In genomic region chr9:33022303-33022702, GRCh38 we compare ENCODE assay signal across 18 cellular contexts. TPM values are rescaled to one million over a fixed set of nuclear protein-coding genes. Genes with fewer than 3 reads are reported as not detected.
DNase-seq lines count a peak whose midpoint lies in the region; ATAC-seq lines count a peak whose summit lies in the region.
"Had no signal": no experiment of that assay in that cellular context is flagged by ENCODE, and none has a peak within 500 bp of the region (broad histone marks: within the 10 kb centered on the region; RNA-seq: fewer than 3 reads in every experiment).

No MANE protein-coding gene starts in this region.

- no peak overlapping the region for H2AFZ ChIP-seq in ACC112 (ENCODE audit: low read length, unreplicated experiment)

- no peak overlapping the region for H3K4ac ChIP-seq in mesendoderm (ENCODE audit: low read depth, low read length)

- H3K18ac ChIP-seq in mesendoderm (ENCODE audit: low read length) = no peak overlapping the region

- intact Hi-C loops in activated T-helper 1 cell treated with anti-CD3 and anti-CD28 coated beads, Interleukin-12 subunit alpha, Interleukin-12 subunit beta, Interleukin-2, Interleukin-4 antibody, amounts not matched to agents 30 ng/mL and 10 ng/mL and 1 ng/mL, durations not matched to agents 14 hours and 24 hours and 36 hours (cut with micrococcal nuclease) = no loop called here

- H2BK15ac ChIP-seq in mesendoderm (replicated peaks; ENCODE audit: low read depth) = no peak overlapping the region

- H2BK5ac ChIP-seq in mesendoderm (ENCODE audit: low read length) = no peak overlapping the region

- H3K4me1 ChIP-seq in ACC112 (ENCODE audit: control insufficient read depth, insufficient read depth, low read length, unreplicated experiment) = peaks cover 34% of the 10 kb centered on the region
- peaks cover 32% of the 10 kb centered on the region for H3K4me1 ChIP-seq in CD8-positive, alpha-beta memory T cell (ENCODE audit: insufficient read depth, low read length)
- no peaks in the 10 kb centered on the region for H3K4me1 ChIP-seq in mesendoderm (ENCODE audit: control insufficient read depth, low read depth, low read length)

- no peak overlapping the region for H4K5ac ChIP-seq in mesendoderm (ENCODE audit: low read length)

- H3K4me3 ChIP-seq in ACC112 (ENCODE audit: low read depth, low read length) = peak overlapping the region; percentile 82
- H3K4me3 ChIP-seq in CD8-positive, alpha-beta memory T cell (ENCODE audit: low read length) = no peak overlapping the region
- H3K4me3 ChIP-seq in mesendoderm (ENCODE audit: low read length) = no peak overlapping the region
- H3K4me3 ChIP-seq: Peyer's patch, testis had no signal

- H3K27me3 ChIP-seq in ACC112 (ENCODE audit: insufficient read depth, low read length) = no peaks in the 10 kb centered on the region
- H3K27me3 ChIP-seq in CD8-positive, alpha-beta memory T cell (ENCODE audit: insufficient read depth, low read length, poor library complexity, severe bottlenecking) = no peaks in the 10 kb centered on the region
- no peaks in the 10 kb centered on the region for H3K27me3 ChIP-seq in mesendoderm (ENCODE audit: insufficient read depth, low read length, poor library complexity)
- H3K27me3 ChIP-seq: Peyer's patch, testis had no signal

- no peak overlapping the region for H3K23ac ChIP-seq in mesendoderm (ENCODE audit: low read length)

- H3K79me2 ChIP-seq in ACC112 (ENCODE audit: control insufficient read depth, insufficient read depth, low read length, unreplicated experiment) (peaks cover 62% of the 10 kb centered on the region), mesendoderm (ENCODE audit: control insufficient read depth, insufficient read depth, low read length) (peaks cover 44% of the 10 kb centered on the region)

- no peak for ATAC-seq in GM19467 (IDR thresholded peaks at IDR 0.05; ENCODE audit: unreplicated experiment)
- ATAC-seq in activated CD4-positive, CD25-positive, alpha-beta regulatory T cell treated with anti-CD3 and anti-CD28 coated beads, Interleukin-2, amount 50 U/mL, for 24 hours = no peak
- ATAC-seq: right cardiac atrium, SK-N-SH treated with all-trans-retinoic acid at 6 μM for 48 hours had no signal

- CTCF ChIA-PET in CD8-positive, alpha-beta memory T cell (lab: Charles Lee) = interaction anchor here (1.8 kb wide), 1 partner anchor 9 kb away, joined by 5 read pairs; no protein-coding TSS in a partner anchor

- H4K8ac ChIP-seq in mesendoderm (ENCODE audit: low read depth, low read length) = no peak overlapping the region

- WGBS in mesendoderm (ENCODE audit: extremely low coverage, insufficient coverage, low lambda C conversion rate) = no CpG with 5 or more reads among the region's 3 CpGs

- peak overlapping the region; percentile 62 to 96 (median 71) for H3K4me3 Mint-ChIP-seq in CD8-positive, alpha-beta memory T cell
- H3K4me3 Mint-ChIP-seq in activated T-helper 1 cell treated with anti-CD3 and anti-CD28 coated beads, Interleukin-12 subunit alpha, Interleukin-12 subunit beta, Interleukin-2, Interleukin-4 antibody, amounts not matched to agents 30 ng/mL and 10 ng/mL and 1 ng/mL, durations not matched to agents 14 hours and 24 hours and 36 hours = peak overlapping the region; percentile 7
- H3K4me3 Mint-ChIP-seq: dendritic cell treated with granulocyte-macrophage colony-stimulating factor and Interleukin-4, amounts not matched to agents 40 ng/mL and 50 ng/mL, for 4 days had no signal

- H3K27me3 Mint-ChIP-seq in CD8-positive, alpha-beta memory T cell = peaks cover 0 to 7% of the 10 kb centered on the region in 2 donors
- no peaks in the 10 kb centered on the region for H3K27me3 Mint-ChIP-seq in activated T-helper 1 cell treated with anti-CD3 and anti-CD28 coated beads, Interleukin-12 subunit alpha, Interleukin-12 subunit beta, Interleukin-2, Interleukin-4 antibody, amounts not matched to agents 30 ng/mL and 10 ng/mL and 1 ng/mL, durations not matched to agents 14 hours and 24 hours and 36 hours (ENCODE audit: insufficient read depth)
- H3K27me3 Mint-ChIP-seq: B cell; dendritic cell treated with granulocyte-macrophage colony-stimulating factor and Interleukin-4, amounts not matched to agents 40 ng/mL and 50 ng/mL, for 4 days had no signal

- H2BK120ac ChIP-seq in mesendoderm (ENCODE audit: low read depth, low read length) = no peak overlapping the region

- no peak overlapping the region for H3K4me2 ChIP-seq in mesendoderm (ENCODE audit: low read length)

- H3K36me3 ChIP-seq in ACC112 (ENCODE audit: insufficient read depth, low read length) = peaks cover 11% of the 10 kb centered on the region
- H3K36me3 ChIP-seq in CD8-positive, alpha-beta memory T cell (ENCODE audit: insufficient read depth, low read length) = peaks cover 9% of the 10 kb centered on the region
- H3K36me3 ChIP-seq in mesendoderm (ENCODE audit: control insufficient read depth, insufficient read depth, low read length) = peaks cover 3% of the 10 kb centered on the region

- H3K36me3 Mint-ChIP-seq in CD8-positive, alpha-beta memory T cell = peaks cover 4 to 33% (median 7%) of the 10 kb centered on the region in 3 donors
- H3K36me3 Mint-ChIP-seq in activated T-helper 1 cell treated with anti-CD3 and anti-CD28 coated beads, Interleukin-12 subunit alpha, Interleukin-12 subunit beta, Interleukin-2, Interleukin-4 antibody, amounts not matched to agents 30 ng/mL and 10 ng/mL and 1 ng/mL, durations not matched to agents 14 hours and 24 hours and 36 hours (ENCODE audit: low read depth) = peaks cover 25% of the 10 kb centered on the region

- H3K27ac ChIP-seq in ACC112 (ENCODE audit: low read depth, low read length) (peak overlapping the region; percentile 2; the same call in 1 of the 2 replicates), mesendoderm (ENCODE audit: low read depth, low read length) (no peak overlapping the region)
- H3K27ac ChIP-seq in CD8-positive, alpha-beta memory T cell (ENCODE audit: low read depth, low read length) = peak overlapping the region; percentile 10
- H3K27ac ChIP-seq: Peyer's patch had no signal

- H3K9me3 Mint-ChIP-seq in CD8-positive, alpha-beta memory T cell = no peaks in the 10 kb centered on the region
- no peaks in the 10 kb centered on the region for H3K9me3 Mint-ChIP-seq in activated T-helper 1 cell treated with anti-CD3 and anti-CD28 coated beads, Interleukin-12 subunit alpha, Interleukin-12 subunit beta, Interleukin-2, Interleukin-4 antibody, amounts not matched to agents 30 ng/mL and 10 ng/mL and 1 ng/mL, durations not matched to agents 14 hours and 24 hours and 36 hours
- H3K9me3 Mint-ChIP-seq: dendritic cell treated with granulocyte-macrophage colony-stimulating factor and Interleukin-4, amounts not matched to agents 40 ng/mL and 50 ng/mL, for 4 days had no signal

- peak overlapping the region; percentile 25 for H3K56ac ChIP-seq in mesendoderm (ENCODE audit: low read length)

- no peak overlapping the region for H2AK5ac ChIP-seq in mesendoderm (ENCODE audit: low read length)

- no peak for DNase-seq in CD8-positive, alpha-beta memory T cell
- DNase-seq in activated T-helper 1 cell treated with anti-CD3 and anti-CD28 coated beads, Interleukin-12 subunit alpha, Interleukin-12 subunit beta, Interleukin-2, Interleukin-4 antibody, amounts not matched to agents 30 ng/mL and 10 ng/mL and 1 ng/mL, durations not matched to agents 14 hours and 24 hours and 36 hours (ENCODE audit: low spot score) = no peak
- DNase-seq in mesendoderm (no peak), kidney tubule cell (ENCODE audit: low spot score) (no peak)
- DNase-seq: activated gamma-delta T cell; DMS53; NCI-H1048; NCI-H2107; Peyer's patch; right cardiac atrium; stimulated activated CD4-positive, alpha-beta T cell treated with anti-CD3 and anti-CD28 coated beads, Interleukin-2, amount 100 ng/mL, for 24 hours; testis had no signal

- no peaks in the 10 kb centered on the region for H3K9me3 ChIP-seq in CD8-positive, alpha-beta memory T cell (ENCODE audit: low read length)
- H3K9me3 ChIP-seq: Peyer's patch, testis had no signal

- peaks cover 46 to 57% (median 55%) of the 10 kb centered on the region in 3 donors for H3K4me1 Mint-ChIP-seq in CD8-positive, alpha-beta memory T cell
- peaks cover 45% of the 10 kb centered on the region for H3K4me1 Mint-ChIP-seq in activated T-helper 1 cell treated with anti-CD3 and anti-CD28 coated beads, Interleukin-12 subunit alpha, Interleukin-12 subunit beta, Interleukin-2, Interleukin-4 antibody, amounts not matched to agents 30 ng/mL and 10 ng/mL and 1 ng/mL, durations not matched to agents 14 hours and 24 hours and 36 hours (ENCODE audit: low read depth)

- POLR2A ChIA-PET in CD8-positive, alpha-beta memory T cell (lab: Charles Lee) = no interaction called here

- peaks cover 11% of the 10 kb centered on the region for H3K79me1 ChIP-seq in mesendoderm (ENCODE audit: low read length)

- no peak overlapping the region for H3K9ac ChIP-seq in mesendoderm (ENCODE audit: low read length)

- peak overlapping the region; percentile 33 to 99 (median 84) for H3K27ac Mint-ChIP-seq in CD8-positive, alpha-beta memory T cell
- no peak overlapping the region for H3K27ac Mint-ChIP-seq in activated T-helper 1 cell treated with anti-CD3 and anti-CD28 coated beads, Interleukin-12 subunit alpha, Interleukin-12 subunit beta, Interleukin-2, Interleukin-4 antibody, amounts not matched to agents 30 ng/mL and 10 ng/mL and 1 ng/mL, durations not matched to agents 14 hours and 24 hours and 36 hours
- H3K27ac Mint-ChIP-seq: B cell had no signal

RNA-seq across cellular contexts. Expression of gene DNAJA1, which starts 2.8 kb away (rescaled TPM):
- total RNA-seq in CD8-positive, alpha-beta memory T cell = 100 to 1,000 TPM; 318 to 332 TPM
- polyA plus RNA-seq in CD8-positive, alpha-beta memory T cell = 106 TPM
- 296 and 312 TPM in 2 replicates for total RNA-seq in activated T-helper 1 cell treated with anti-CD3 and anti-CD28 coated beads, Interleukin-12 subunit alpha, Interleukin-12 subunit beta, Interleukin-2, Interleukin-4 antibody, amounts not matched to agents 30 ng/mL and 10 ng/mL and 1 ng/mL, durations not matched to agents 14 hours and 24 hours and 36 hours
- polyA plus RNA-seq in mesendoderm (2013, experiment 1 of 2) = 230 TPM
- 230 TPM for polyA plus RNA-seq in mesendoderm (2013, experiment 2 of 2)

RNA-seq across cellular contexts. Expression of gene APTX, which starts 20.9 kb away (rescaled TPM):
- 10 to 100 TPM; 54.2 to 60.1 TPM for total RNA-seq in CD8-positive, alpha-beta memory T cell
- polyA plus RNA-seq in CD8-positive, alpha-beta memory T cell = 22.1 TPM
- 48.9 and 57.2 TPM in 2 replicates for total RNA-seq in activated T-helper 1 cell treated with anti-CD3 and anti-CD28 coated beads, Interleukin-12 subunit alpha, Interleukin-12 subunit beta, Interleukin-2, Interleukin-4 antibody, amounts not matched to agents 30 ng/mL and 10 ng/mL and 1 ng/mL, durations not matched to agents 14 hours and 24 hours and 36 hours
- polyA plus RNA-seq in mesendoderm (2013, experiment 1 of 2) = 35.3 TPM
- 36.5 TPM for polyA plus RNA-seq in mesendoderm (2013, experiment 2 of 2)

RNA-seq across cellular contexts. Expression of gene SMU1, which starts 54.2 kb away (rescaled TPM):
- 10 to 100 TPM; 27.5 to 27.6 TPM for total RNA-seq in CD8-positive, alpha-beta memory T cell
- polyA plus RNA-seq in CD8-positive, alpha-beta memory T cell = 21.2 TPM
- 28.8 TPM in 2 replicates for total RNA-seq in activated T-helper 1 cell treated with anti-CD3 and anti-CD28 coated beads, Interleukin-12 subunit alpha, Interleukin-12 subunit beta, Interleukin-2, Interleukin-4 antibody, amounts not matched to agents 30 ng/mL and 10 ng/mL and 1 ng/mL, durations not matched to agents 14 hours and 24 hours and 36 hours
- polyA plus RNA-seq in mesendoderm (2013, experiment 1 of 2) = 15.3 TPM
- polyA plus RNA-seq in mesendoderm (2013, experiment 2 of 2) = 15.4 TPM
